In the genomic region with DNA sequence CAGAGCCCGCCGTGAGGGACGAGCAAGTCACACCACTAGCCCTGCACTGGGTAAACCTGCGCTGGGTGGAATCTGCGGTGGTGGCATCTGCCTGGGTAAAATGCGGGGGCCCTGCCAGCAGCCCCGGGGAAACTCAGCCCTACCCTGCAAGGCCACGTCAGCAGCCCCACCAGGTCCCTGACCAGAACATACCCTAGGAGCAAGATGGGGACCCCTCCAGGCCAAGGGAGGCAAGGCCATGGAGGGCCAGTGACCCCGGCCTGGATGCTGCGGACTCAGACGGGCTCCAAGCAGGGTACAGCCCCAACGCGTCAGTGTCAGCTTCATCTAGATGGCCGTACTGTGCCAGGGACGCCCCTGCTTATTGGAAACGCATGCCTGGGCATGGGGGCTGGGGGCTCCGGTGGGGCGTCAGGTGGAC, we compare ENCODE assay signal across 23 cellular contexts. TPM values are rescaled to one million over a fixed set of nuclear protein-coding genes. Genes with fewer than 3 reads are reported as not detected.
DNase-seq lines count a peak whose midpoint lies in the region; ATAC-seq, FAIRE-seq and TF ChIP-seq lines count a peak whose summit lies in the region.
"Had no signal": no experiment of that assay in that cellular context is flagged by ENCODE, and none has a peak within 500 bp of the region (broad histone marks: within the 10 kb centered on the region; RNA-seq: fewer than 3 reads in every experiment).

No MANE protein-coding gene starts in this region.

- TF ChIP-seq RAD21 in HepG2 (CRISPR knock-in tag; IDR thresholded peaks at IDR 0.05), result no peak

- H3K4me3 ChIP-seq in GM23338, result no peak overlapping the region
- H3K4me3 ChIP-seq in HepG2 (replicated peaks in 1 of 3; ENCODE audit: insufficient read depth in 1 of 3, low read depth in 2 of 3, low read length in 3 of 3), result no peak overlapping the region
- H3K4me3 ChIP-seq: BLaER1, PC-9 had no signal

- TF ChIP-seq CTCF in GM23338 (conservative IDR thresholded peaks at IDR 0.05; ENCODE audit: low read depth in 2 of 2) (peak in 1 of 2 experiments; percentile 23; a peak in 2 of 4 replicates), HepG2 (CRISPR knock-in tag; IDR thresholded peaks at IDR 0.05) (no peak)

- peaks cover 10% of the 10 kb centered on the region; the same call in 2 of the 3 replicates for H3K9me3 Mint-ChIP-seq in GM23338
- H3K9me3 Mint-ChIP-seq: CD4-positive, CD25-positive, alpha-beta regulatory T cell had no signal

- TF ChIP-seq POLR2A in HepG2 (IDR thresholded peaks at IDR 0.05; ENCODE audit: insufficient read depth in 1 of 2, low read depth in 2 of 2, low read length in 2 of 2), result no peak

- DNase-seq in GM23338 (ENCODE audit: low spot score) (no peak), HuH-7.5 (ENCODE audit: low spot score) (peak; percentile 76), HepG2 (ENCODE audit: low spot score) (no peak), GM03348 (ENCODE audit: low spot score) (no peak), DMS79 treated with DMSO at 0.1 percent for 48 hours (lab: John Stamatoyannopoulos, UW) (no peak), pons (ENCODE audit: low spot score) (no peak)
- DNase-seq: CD4-positive, CD25-positive, alpha-beta regulatory T cell; DMS153; KBM-7; MV-4-11; NCI-H1105; NCI-H1436 treated with DMSO at 0.1 percent for 48 hours; NCI-H187 treated with DMSO at 0.1 percent for 48 hours; NCI-H524; NCI-H82; PC-9; RPMI8226; SHP77 treated with DMSO at 0.1 percent for 48 hours had no signal

- no peaks in the 10 kb centered on the region for H4K20me1 ChIP-seq in GM23338 (replicated peaks; ENCODE audit: insufficient read depth)
- H4K20me1 ChIP-seq in HepG2 (ENCODE audit: insufficient read depth, low read length), result no peaks in the 10 kb centered on the region

- peaks cover 5% of the 10 kb centered on the region; the same call in 2 of the 3 replicates for H3K4me1 Mint-ChIP-seq in GM23338
- H3K4me1 Mint-ChIP-seq: CD4-positive, CD25-positive, alpha-beta regulatory T cell had no signal

- no peaks in the 10 kb centered on the region for H3K79me2 ChIP-seq in GM23338 (replicated peaks; ENCODE audit: insufficient read depth)
- H3K79me2 ChIP-seq in HepG2 (ENCODE audit: insufficient read depth, low read length), result no peaks in the 10 kb centered on the region

- peaks cover 27% of the 10 kb centered on the region for H3K36me3 Mint-ChIP-seq in GM23338 (ENCODE audit: low read depth)

- no peaks in the 10 kb centered on the region for H3K4me1 ChIP-seq in GM23338 (ENCODE audit: insufficient read depth)
- H3K4me1 ChIP-seq in HepG2 (ENCODE audit: insufficient read depth, low read length), result no peaks in the 10 kb centered on the region

- BruUV-seq in HepG2 (replicated peaks; lab: Mats Ljungman, UMichigan), result no TSS peak

- H3K4me2 ChIP-seq in GM23338 (no peak overlapping the region), HepG2 (ENCODE audit: low read depth, low read length) (no peak overlapping the region)
- H3K4me2 ChIP-seq: BLaER1, PC-9 had no signal

- no peaks in the 10 kb centered on the region for H3K9me2 ChIP-seq in GM23338 (ENCODE audit: insufficient read depth)

- intact Hi-C loops in HepG2 (cut with micrococcal nuclease; ENCODE audit: unreplicated experiment), result no loop called here

- H3K9me3 ChIP-seq in HepG2 (ENCODE audit: low read length), result no peaks in the 10 kb centered on the region

- no peak overlapping the region for H3K27ac Mint-ChIP-seq in GM23338
- H3K27ac Mint-ChIP-seq: CD4-positive, CD25-positive, alpha-beta regulatory T cell had no signal

- H3K27me3 ChIP-seq in GM23338 (ENCODE audit: insufficient read depth) (no peaks in the 10 kb centered on the region), HepG2 (ENCODE audit: control insufficient read depth in 1 of 2, insufficient read depth in 2 of 2, low read length in 2 of 2) (no peaks in the 10 kb centered on the region)
- H3K27me3 ChIP-seq: BLaER1 had no signal

- POLR2A ChIA-PET in HepG2 (lab: Yijun Ruan, JAX), result no interaction called here

- no peaks in the 10 kb centered on the region for H3F3A ChIP-seq in GM23338 (replicated peaks; ENCODE audit: low read depth)

- FAIRE-seq in HepG2 (lab: Jason Lieb, UNC), result no peak
- FAIRE-seq: A204.1, H54 had no signal

- TF ChIP-seq EP300 in HepG2 (IDR thresholded peaks at IDR 0.05; ENCODE audit: low read depth in 2 of 2, low read length in 2 of 2) (no peak), HepG2 (CRISPR knock-in tag; IDR thresholded peaks at IDR 0.05; ENCODE audit: borderline replicate concordance) (no peak)

- H3K9ac ChIP-seq in HepG2 (ENCODE audit: insufficient read depth, low read depth, low read length), result no peak overlapping the region
- H3K9ac ChIP-seq: BLaER1 had no signal

- CTCF ChIA-PET in HepG2 (lab: Yijun Ruan, JAX; ENCODE audit: low intra/inter-chr PET ratio, low total read pairs), result no interaction called here

- H3K27ac ChIP-seq in GM23338 (ENCODE audit: low read depth), result no peak overlapping the region
- no peak overlapping the region for H3K27ac ChIP-seq in HepG2 (ENCODE audit: extremely low read length, insufficient read depth, low read length)
- H3K27ac ChIP-seq: BLaER1, PC-9 had no signal

- in situ Hi-C loops in HepG2 (cut with HindIII; ENCODE audit: extremely low pct_ligation_motif_present, low pct_unique_long_range_greater_than_20kb), result no loop called here

- ATAC-seq in GM23338, result peak; percentile 71
- peak; percentile 9 for ATAC-seq in esophagus mucosa
- ATAC-seq in HepG2, result no peak
- ATAC-seq in GM18519 (IDR thresholded peaks at IDR 0.05; ENCODE audit: low FRiP score, unreplicated experiment), result no peak

- no peak overlapping the region for H3K4me3 Mint-ChIP-seq in GM23338
- H3K4me3 Mint-ChIP-seq: CD4-positive, CD25-positive, alpha-beta regulatory T cell had no signal

- 100% methylated on average over 14 of the region's 18 CpGs for WGBS in HepG2 (ENCODE audit: low lambda C conversion rate)

- H3K36me3 ChIP-seq in GM23338 (ENCODE audit: insufficient read depth) (no peaks in the 10 kb centered on the region), HepG2 (replicated peaks in 1 of 2; ENCODE audit: control insufficient read depth in 1 of 2, insufficient read depth in 2 of 2, low read length in 2 of 2) (peaks cover 45 to 63% of the 10 kb centered on the region in 2 experiments; a peak in 4 of 5 replicates)

- H3K27me3 Mint-ChIP-seq in GM23338 (ENCODE audit: insufficient read depth, low read depth, poor library complexity), result peaks cover 7% of the 10 kb centered on the region
- H3K27me3 Mint-ChIP-seq: CD4-positive, CD25-positive, alpha-beta regulatory T cell had no signal

- H2AFZ ChIP-seq in GM23338 (no peak overlapping the region), HepG2 (ENCODE audit: low read length) (no peak overlapping the region)
- H2AFZ ChIP-seq: PC-9 had no signal

TF ChIP-seq in GM23338, 12 proteins besides CTCF, POLR2A, EP300 and RAD21 (continues in another document):
- TF ChIP-seq EZH2phosphoT487 (IDR thresholded peaks at IDR 0.05; ENCODE audit: unreplicated experiment), result no peak
- no peak for TF ChIP-seq ZNF114 (CRISPR knock-in tag; IDR thresholded peaks at IDR 0.05)
- no peak for TF ChIP-seq ZNF331 (CRISPR knock-in tag; IDR thresholded peaks at IDR 0.05; ENCODE audit: low read depth)
- TF ChIP-seq EZH2 (IDR thresholded peaks at IDR 0.05; ENCODE audit: low read depth, unreplicated experiment), result no peak

TF ChIP-seq in HepG2, 621 proteins besides CTCF, POLR2A, EP300 and RAD21:
- TF ChIP-seq, protein P1, sequence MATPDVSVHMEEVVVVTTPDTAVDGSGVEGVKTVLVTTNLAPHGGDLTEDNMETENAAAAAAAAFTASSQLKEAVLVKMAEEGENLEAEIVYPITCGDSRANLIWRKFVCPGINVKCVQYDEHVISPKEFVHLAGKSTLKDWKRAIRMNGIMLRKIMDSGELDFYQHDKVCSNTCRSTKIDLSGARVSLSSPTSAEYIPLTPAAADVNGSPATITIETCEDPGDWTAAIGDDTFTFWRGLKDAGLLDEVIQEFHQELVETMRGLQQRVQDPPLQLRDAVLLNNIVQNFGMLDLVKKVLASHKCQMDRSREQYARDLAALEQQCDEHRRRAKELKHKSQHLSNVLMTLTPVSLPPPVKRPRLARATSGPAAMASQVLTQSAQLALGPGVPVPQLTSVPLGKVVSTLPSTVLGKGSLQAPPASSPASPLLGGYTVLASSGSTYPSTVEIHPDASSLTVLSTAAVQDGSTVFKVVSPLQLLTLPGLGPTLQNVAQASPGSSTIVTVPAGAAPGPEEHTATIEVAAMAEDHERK (CRISPR knock-in tag; IDR thresholded peaks at IDR 0.05; ENCODE audit: low read depth), result no peak
- peak; percentile 27 for TF ChIP-seq AGO2 (optimal IDR thresholded peaks at IDR 0.05; ENCODE audit: low read depth, low read length)
TF ChIP-seq in HepG2: peak in this region for 1.

RNA-seq across cellular contexts. Expression of a gene that starts 26.3 kb away (rescaled TPM):
- 11.7 and 18.0 TPM in 2 replicates for total RNA-seq in GM23338 (2014; rRNA removed; shearing (Covaris generic))
- polyA plus RNA-seq in GM23338 (2016; fragmentation: Nextera tagmentation; extraction: Ambion mirVana) (9.7 and 13.5 TPM in 2 replicates), HepG2 (2011; rRNA removed) (44.2 and 47.5 TPM in 2 replicates)
- total RNA-seq in esophagus mucosa (118 TPM), HepG2 (2016; rRNA removed; fragmentation: Illumina TruSeq; extraction: Trizol) (19.4 and 25.9 TPM in 2 replicates)
- total RNA-seq in HepG2 (2016; cell fraction: cytosol; rRNA removed; fragmentation: Illumina TruSeq; extraction: Trizol; ENCODE audit: low read depth), result 21.8 and 24.1 TPM in 2 replicates
- total RNA-seq in HepG2 (2016; cell fraction: insoluble cytoplasmic fraction; rRNA removed; fragmentation: Illumina TruSeq; extraction: Trizol), result 18.0 and 24.4 TPM in 2 replicates
- 16.0 and 17.9 TPM in 2 replicates for total RNA-seq in HepG2 (2016; cell fraction: membrane; rRNA removed; fragmentation: Illumina TruSeq; extraction: Trizol)
- total RNA-seq in HepG2 (2016; cell fraction: nucleus; rRNA removed; fragmentation: Illumina TruSeq; extraction: Trizol), result 11.3 and 14.6 TPM in 2 replicates
- polyA plus RNA-seq in HepG2 (2011; cell fraction: cytosol; rRNA removed), result 27.1 and 38.7 TPM in 2 replicates
- polyA plus RNA-seq in HepG2 (2011; cell fraction: nucleus; rRNA removed), result 59.6 and 61.9 TPM in 2 replicates
- polyA plus RNA-seq in HepG2 (2012), result 31.4 and 32.5 TPM in 2 replicates
- 23.1 and 26.1 TPM in 2 replicates for polyA plus RNA-seq in HepG2 (2016; cell fraction: cytosol; fragmentation: Illumina TruSeq; extraction: Trizol; ENCODE audit: low read depth)
- 40.7 and 53.4 TPM in 2 replicates for polyA plus RNA-seq in HepG2 (2016; cell fraction: insoluble cytoplasmic fraction; fragmentation: Illumina TruSeq; extraction: Trizol; ENCODE audit: low read depth)
- polyA plus RNA-seq in HepG2 (2016; cell fraction: membrane; fragmentation: Illumina TruSeq; extraction: Trizol; ENCODE audit: low read depth), result 25.9 and 29.3 TPM in 2 replicates
- polyA plus RNA-seq in HepG2 (2016; cell fraction: nucleus; fragmentation: Illumina TruSeq; extraction: Trizol; ENCODE audit: insufficient read depth, low read depth), result 27.5 and 35.7 TPM in 2 replicates
- 19.2 and 101 TPM in 2 replicates for polyA minus RNA-seq in HepG2 (2011; rRNA and poly(A)+ RNA removed; ENCODE audit: low replicate concordance)
- 14.2 and 15.4 TPM in 2 replicates for polyA minus RNA-seq in HepG2 (2011; cell fraction: cytosol; rRNA and poly(A)+ RNA removed)
- 17.4 and 24.5 TPM in 2 replicates for polyA minus RNA-seq in HepG2 (2011; cell fraction: nucleus; rRNA and poly(A)+ RNA removed)

Comparison
In these comparisons a context has a peak if more than half of its experiments do, and no peak if none do; other contexts are left out.
1. ATAC-seq: peak in GM23338 (single experiment) and esophagus mucosa (single experiment); none in HepG2 (single experiment) and GM18519 (single experiment).